In genomic region chr14:49634547-49635334, GRCh38 we compare ENCODE assay signal across 8 cellular contexts. TPM values are rescaled to one million over a fixed set of nuclear protein-coding genes. Genes with fewer than 3 reads are reported as not detected.
DNase-seq lines count a peak whose midpoint lies in the region; ATAC-seq lines count a peak whose summit lies in the region.

TSS of gene DNAAF2 (minus strand) at chr14:49635244. CDS start at chr14:49635149, 95 bp downstream.

- intact Hi-C loops in CD4-positive, alpha-beta memory T cell (cut with micrococcal nuclease): loop anchor here (1.0 to 10.0 kb wide), 13 partner anchors 14 to 900 kb away; partner anchors contain the start of genes DMAC2L, KLHDC1, KLHDC2 and L2HGDH

- no peaks in the 10 kb centered on the region for H3K9me3 ChIP-seq in CD4-positive, alpha-beta memory T cell (ENCODE audit: control insufficient read depth in 1 of 2, low read length in 2 of 2)
- H3K9me3 ChIP-seq in muscle layer of colon (ENCODE audit: low read length): no peaks in the 10 kb centered on the region

- H3K27ac Mint-ChIP-seq in CD4-positive, alpha-beta memory T cell: peak within 1 kb of the TSS; percentile 98 to 100 (median 99)
- peak within 1 kb of the TSS; percentile 95 for H3K27ac Mint-ChIP-seq in stimulated activated memory B cell treated with anti-CD40 and anti-IgM and Interleukin-4, amounts not matched to agents 10 μg/mL and 1 μg/mL and 100 μg/mL, for 72 hours

- peaks cover 0 to 3% (median 0%) of the 10 kb centered on the region in 8 donors for H3K9me3 Mint-ChIP-seq in CD4-positive, alpha-beta memory T cell
- H3K9me3 Mint-ChIP-seq in stimulated activated memory B cell treated with anti-CD40 and anti-IgM and Interleukin-4, amounts not matched to agents 10 μg/mL and 1 μg/mL and 100 μg/mL, for 72 hours: no peaks in the 10 kb centered on the region

- POLR2A ChIA-PET in CD4-positive, alpha-beta memory T cell (lab: Charles Lee; ENCODE audit: partially characterized antibody): interaction anchor here (0.6 to 10.7 kb wide), 38 partner anchors 11 to 686 kb away, joined by 3 to 413 read pairs (median 4); partner anchors contain the start of genes KLHDC1, KLHDC2, LRR1 and MGAT2

- peak; percentile 72 to 87 (median 82) for DNase-seq in CD4-positive, alpha-beta memory T cell
- DNase-seq in HK-2 (ENCODE audit: unreplicated experiment) (peak; percentile 72), NOMO-1 treated with DMSO at 0.1 percent for 48 hours (lab: John Stamatoyannopoulos, UW; ENCODE audit: unreplicated experiment) (peak; percentile 54), activated T-cell treated with anti-CD3 and anti-CD28 coated beads for 48 hours (ENCODE audit: low read depth) (peak; percentile 53), epithelial cell of prostate (ENCODE audit: low read depth, low spot score) (no peak)

- H3K4me1 ChIP-seq in CD4-positive, alpha-beta memory T cell (ENCODE audit: insufficient read depth, low read length): peaks cover 46% of the 10 kb centered on the region
- H3K4me1 ChIP-seq in muscle layer of colon (ENCODE audit: insufficient read depth, low read length): peaks cover 6% of the 10 kb centered on the region

- H3K27me3 Mint-ChIP-seq in CD4-positive, alpha-beta memory T cell: peaks cover 0 to 1% of the 10 kb centered on the region in 2 donors
- H3K27me3 Mint-ChIP-seq in stimulated activated memory B cell treated with anti-CD40 and anti-IgM and Interleukin-4, amounts not matched to agents 10 μg/mL and 1 μg/mL and 100 μg/mL, for 72 hours: no peaks in the 10 kb centered on the region

- H3K27ac ChIP-seq in CD4-positive, alpha-beta memory T cell (ENCODE audit: low read depth, low read length): peak within 1 kb of the TSS; percentile 99
- peak within 1 kb of the TSS; percentile 95 for H3K27ac ChIP-seq in epithelial cell of prostate
- peak within 1 kb of the TSS; percentile 95 for H3K27ac ChIP-seq in muscle layer of colon (ENCODE audit: low read depth, low read length)

- peak; percentile 6 for ATAC-seq in GM19468 (IDR thresholded peaks at IDR 0.05; ENCODE audit: extremely low read depth, unreplicated experiment)
- peak; percentile 70 for ATAC-seq in stimulated activated memory B cell treated with anti-CD40 and anti-IgM and Interleukin-4, amounts not matched to agents 10 μg/mL and 1 μg/mL and 100 μg/mL, for 72 hours

- no peaks in the 10 kb centered on the region for H3K36me3 ChIP-seq in CD4-positive, alpha-beta memory T cell (ENCODE audit: insufficient read depth, low read length)
- H3K36me3 ChIP-seq in muscle layer of colon (ENCODE audit: insufficient read depth, low read length): peaks cover 20% of the 10 kb centered on the region

- peak within 1 kb of the TSS; percentile 74 for H3K9ac ChIP-seq in muscle layer of colon (ENCODE audit: low read length)

- no peaks in the 10 kb centered on the region for H3K27me3 ChIP-seq in CD4-positive, alpha-beta memory T cell (ENCODE audit: insufficient read depth, low read length)
- H3K27me3 ChIP-seq in muscle layer of colon (ENCODE audit: control insufficient read depth in 1 of 2, insufficient read depth in 2 of 2, low read length in 2 of 2): no peaks in the 10 kb centered on the region

- H3K4me3 ChIP-seq in CD4-positive, alpha-beta memory T cell (ENCODE audit: low read length in 2 of 2): peak within 1 kb of the TSS; percentile 90 to 99
- H3K4me3 ChIP-seq in muscle layer of colon (ENCODE audit: low read depth in 1 of 2, low read length in 2 of 2): peak within 1 kb of the TSS; percentile 87 to 97

- CTCF ChIA-PET in CD4-positive, alpha-beta memory T cell (lab: Charles Lee; ENCODE audit: partially characterized antibody): interaction anchor here (0.6 to 6.6 kb wide), 33 partner anchors 9 to 594 kb away, joined by 3 to 135 read pairs (median 5); partner anchors contain the start of genes KLHDC1, KLHDC2, LRR1 and MGAT2

- peaks cover 28 to 79% (median 48%) of the 10 kb centered on the region in 4 donors for H3K4me1 Mint-ChIP-seq in CD4-positive, alpha-beta memory T cell
- peaks cover 57% of the 10 kb centered on the region for H3K4me1 Mint-ChIP-seq in stimulated activated memory B cell treated with anti-CD40 and anti-IgM and Interleukin-4, amounts not matched to agents 10 μg/mL and 1 μg/mL and 100 μg/mL, for 72 hours

- peaks cover 11 to 34% of the 10 kb centered on the region in 2 donors for H3K36me3 Mint-ChIP-seq in CD4-positive, alpha-beta memory T cell
- H3K36me3 Mint-ChIP-seq in stimulated activated memory B cell treated with anti-CD40 and anti-IgM and Interleukin-4, amounts not matched to agents 10 μg/mL and 1 μg/mL and 100 μg/mL, for 72 hours: peaks cover 30% of the 10 kb centered on the region

- H3K4me3 Mint-ChIP-seq in CD4-positive, alpha-beta memory T cell: peak within 1 kb of the TSS; percentile 96 to 100 (median 98)
- H3K4me3 Mint-ChIP-seq in stimulated activated memory B cell treated with anti-CD40 and anti-IgM and Interleukin-4, amounts not matched to agents 10 μg/mL and 1 μg/mL and 100 μg/mL, for 72 hours: peak within 1 kb of the TSS; percentile 93

RNA-seq across cellular contexts. Expression of gene DNAAF2, which starts in this region (rescaled TPM):
- 1 to 10 TPM; 8.7 to 9.8 TPM for total RNA-seq in CD4-positive, alpha-beta memory T cell
- polyA plus RNA-seq in CD4-positive, alpha-beta memory T cell: 10 to 100 TPM; 17.9 to 18.1 TPM
